10 cellular contexts compared by ENCODE assay signal in the genomic region with DNA sequence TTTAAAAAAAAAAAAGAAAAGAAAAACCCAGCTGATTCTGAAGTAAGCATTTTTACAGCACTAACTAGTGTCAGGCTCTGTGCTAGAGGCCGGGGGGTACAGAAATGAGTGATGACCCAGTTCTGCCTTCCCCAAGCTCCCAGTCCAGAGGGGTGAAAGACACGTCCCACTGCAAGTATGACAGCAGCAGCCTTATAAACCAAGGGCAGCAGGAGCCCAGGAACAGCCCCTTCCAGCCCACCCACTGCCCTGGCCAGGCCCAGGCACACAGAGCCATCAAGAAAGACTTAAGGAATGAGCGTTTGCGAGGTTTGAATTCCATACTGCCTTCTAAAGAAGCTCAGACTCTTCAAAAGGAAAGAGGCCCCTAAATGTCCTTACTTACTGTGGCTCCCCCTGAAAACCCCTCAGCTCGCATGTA. TPM values are rescaled to one million over a fixed set of nuclear protein-coding genes. Genes with fewer than 3 reads are reported as not detected.
DNase-seq lines count a peak whose midpoint lies in the region; ATAC-seq and TF ChIP-seq lines count a peak whose summit lies in the region.
"Had no signal": no experiment of that assay in that cellular context is flagged by ENCODE, and none has a peak within 500 bp of the region (broad histone marks: within the 10 kb centered on the region; RNA-seq: fewer than 3 reads in every experiment).

No MANE protein-coding gene starts in this region.

- H3K9me3 Mint-ChIP-seq in activated CD8-positive, alpha-beta T cell treated with anti-CD3 and anti-CD28 coated beads for 36 hours = peaks cover 2% of the 10 kb centered on the region
- H3K9me3 Mint-ChIP-seq in activated CD8-positive, alpha-beta T cell treated with anti-CD3 and anti-CD28 coated beads, Interleukin-2, amount 10 ng/mL, durations not matched to agents 7 days and 5 days (ENCODE audit: insufficient read depth) = no peaks in the 10 kb centered on the region
- no peaks in the 10 kb centered on the region for H3K9me3 Mint-ChIP-seq in Caco-2 (ENCODE audit: unreplicated experiment)
- H3K9me3 Mint-ChIP-seq: activated T-helper 2 cell treated with anti-CD3 and anti-CD28 coated beads, Interferon-gamma antibody, Interleukin-2, Interleukin-4, amounts not matched to agents 10 μg/mL and 5 μg/mL and 100 μg/mL, durations not matched to agents 14 hours and 24 hours and 36 hours had no signal

- intact Hi-C loops in activated CD8-positive, alpha-beta T cell treated with anti-CD3 and anti-CD28 coated beads for 36 hours (cut with micrococcal nuclease) = no loop called here
- intact Hi-C loops in spleen (cut with DNase I; ENCODE audit: low total_unique reads) = no loop called here
- intact Hi-C loops in Caco-2 (cut with micrococcal nuclease; ENCODE audit: unreplicated experiment) = no loop called here

- BruUV-seq in Caco-2 (replicated peaks; lab: Mats Ljungman, UMichigan) = no TSS peak

- no peaks in the 10 kb centered on the region for H3K27me3 Mint-ChIP-seq in activated CD8-positive, alpha-beta T cell treated with anti-CD3 and anti-CD28 coated beads for 36 hours
- no peaks in the 10 kb centered on the region for H3K27me3 Mint-ChIP-seq in activated CD8-positive, alpha-beta T cell treated with anti-CD3 and anti-CD28 coated beads, Interleukin-2, amount 10 ng/mL, durations not matched to agents 7 days and 5 days (ENCODE audit: low read depth)
- H3K27me3 Mint-ChIP-seq in Caco-2 (ENCODE audit: insufficient read depth, unreplicated experiment) = peaks cover 5% of the 10 kb centered on the region

- H3K27me3 ChIP-seq in spleen (replicated peaks in 1 of 7) (no peaks in the 10 kb centered on the region), Caco-2 (replicated peaks; ENCODE audit: control insufficient read depth, insufficient read depth, low read length) (no peaks in the 10 kb centered on the region)

- H3K27ac Mint-ChIP-seq in activated CD8-positive, alpha-beta T cell treated with anti-CD3 and anti-CD28 coated beads for 36 hours = peak overlapping the region; percentile 69
- no peak overlapping the region for H3K27ac Mint-ChIP-seq in activated CD8-positive, alpha-beta T cell treated with anti-CD3 and anti-CD28 coated beads, Interleukin-2, amount 10 ng/mL, durations not matched to agents 7 days and 5 days
- no peak overlapping the region for H3K27ac Mint-ChIP-seq in Caco-2 (ENCODE audit: unreplicated experiment)
- H3K27ac Mint-ChIP-seq: activated T-helper 2 cell treated with anti-CD3 and anti-CD28 coated beads, Interferon-gamma antibody, Interleukin-2, Interleukin-4, amounts not matched to agents 10 μg/mL and 5 μg/mL and 100 μg/mL, durations not matched to agents 14 hours and 24 hours and 36 hours had no signal

- H3K36me3 ChIP-seq in spleen = no peaks in the 10 kb centered on the region
- H3K36me3 ChIP-seq in Caco-2 (ENCODE audit: control insufficient read depth, insufficient read depth, low read length) = no peaks in the 10 kb centered on the region

- ATAC-seq in activated CD8-positive, alpha-beta T cell treated with anti-CD3 and anti-CD28 coated beads for 36 hours = peak; percentile 69
- no peak for ATAC-seq in activated CD8-positive, alpha-beta T cell treated with anti-CD3 and anti-CD28 coated beads, Interleukin-2, amount 10 ng/mL, durations not matched to agents 7 days and 5 days
- no peak for ATAC-seq in HG02571 (IDR thresholded peaks at IDR 0.05; ENCODE audit: unreplicated experiment)

- WGBS in spleen, 5 donors = 66 to 79% (median 75%) methylated on average over 5 of the region's 5 CpGs

- no peak for TF ChIP-seq POLR2A in spleen (IDR thresholded peaks at IDR 0.05)

- peaks cover 53% of the 10 kb centered on the region for H3K4me1 Mint-ChIP-seq in activated CD8-positive, alpha-beta T cell treated with anti-CD3 and anti-CD28 coated beads for 36 hours (ENCODE audit: low read depth)
- peaks cover 20% of the 10 kb centered on the region for H3K4me1 Mint-ChIP-seq in activated CD8-positive, alpha-beta T cell treated with anti-CD3 and anti-CD28 coated beads, Interleukin-2, amount 10 ng/mL, durations not matched to agents 7 days and 5 days (ENCODE audit: low read depth)
- no peaks in the 10 kb centered on the region for H3K4me1 Mint-ChIP-seq in Caco-2 (ENCODE audit: low read depth, unreplicated experiment)

- CTCF ChIA-PET in activated CD8-positive, alpha-beta T cell treated with anti-CD3 and anti-CD28 coated beads for 36 hours (lab: Charles Lee) = interaction anchor here (0.8 to 3.4 kb wide), 10 partner anchors 9 to 209 kb away, joined by 3 to 21 read pairs (median 4); no protein-coding TSS in a partner anchor
- CTCF ChIA-PET in activated CD8-positive, alpha-beta T cell treated with anti-CD3 and anti-CD28 coated beads, Interleukin-2, amount 10 ng/mL, durations not matched to agents 7 days and 5 days (lab: Charles Lee) = interaction anchor here (0.9 to 4.2 kb wide), 9 partner anchors 9 to 181 kb away, joined by 3 to 13 read pairs (median 3); no protein-coding TSS in a partner anchor
- CTCF ChIA-PET in Caco-2 (lab: Charles Lee) = no interaction called here

- peak overlapping the region; percentile 15 to 74 (median 67) for H3K27ac ChIP-seq in spleen

- TF ChIP-seq CTCF in activated CD8-positive, alpha-beta T cell treated with anti-CD3 and anti-CD28 coated beads for 36 hours (IDR thresholded peaks at IDR 0.05) = no peak
- TF ChIP-seq CTCF in spleen (IDR thresholded peaks at IDR 0.05 in 8 of 11, conservative IDR thresholded peaks at IDR 0.05 in 3 of 11) = no peak
- no peak for TF ChIP-seq CTCF in Caco-2 (IDR thresholded peaks at IDR 0.05; ENCODE audit: insufficient read depth in 1 of 2, low read depth in 1 of 2, low read length in 1 of 2, severe bottlenecking in 1 of 2, unreplicated experiment in 1 of 2)

- POLR2A ChIA-PET in activated CD8-positive, alpha-beta T cell treated with anti-CD3 and anti-CD28 coated beads for 36 hours (lab: Charles Lee) = interaction anchor here (0.6 to 3.7 kb wide), 6 partner anchors 10 to 26 kb away, joined by 3 to 29 read pairs (median 4); partner anchors contain the start of gene TRERF1
- POLR2A ChIA-PET in activated CD8-positive, alpha-beta T cell treated with anti-CD3 and anti-CD28 coated beads, Interleukin-2, amount 10 ng/mL, durations not matched to agents 7 days and 5 days (lab: Charles Lee) = interaction anchor here (0.7 to 0.8 kb wide), 2 partner anchors 9 to 82 kb away, joined by 3 to 4 read pairs; no protein-coding TSS in a partner anchor
- POLR2A ChIA-PET in Caco-2 (lab: Charles Lee) = no interaction called here

- H3K4me1 ChIP-seq in spleen (peaks cover 12 to 89% (median 36%) of the 10 kb centered on the region in 6 donors), Caco-2 (no peaks in the 10 kb centered on the region)

- H3K9me3 ChIP-seq in iPS-18c (ENCODE audit: control insufficient read depth, insufficient read depth, low read length) (no peaks in the 10 kb centered on the region), spleen (no peaks in the 10 kb centered on the region), Caco-2 (no peaks in the 10 kb centered on the region)

- DNase-seq in activated CD8-positive, alpha-beta T cell treated with anti-CD3 and anti-CD28 coated beads for 36 hours = peak; percentile 41
- DNase-seq in activated CD8-positive, alpha-beta T cell treated with anti-CD3 and anti-CD28 coated beads, Interleukin-2, amount 10 ng/mL, durations not matched to agents 7 days and 5 days = no peak
- peak; percentile 53 for DNase-seq in activated CD8-positive, alpha-beta memory T cell treated with anti-CD3 and anti-CD28 coated beads, Interleukin-2, amount 50 U/mL, for 48 hours
- DNase-seq in spleen (no peak), Caco-2 (no peak)
- no peak for DNase-seq in central memory CD4-positive, alpha-beta T cell
- DNase-seq: NCI-H187 treated with DMSO at 0.1 percent for 48 hours had no signal

- no peak overlapping the region for H3K4me3 Mint-ChIP-seq in activated CD8-positive, alpha-beta T cell treated with anti-CD3 and anti-CD28 coated beads for 36 hours
- no peak overlapping the region for H3K4me3 Mint-ChIP-seq in activated CD8-positive, alpha-beta T cell treated with anti-CD3 and anti-CD28 coated beads, Interleukin-2, amount 10 ng/mL, durations not matched to agents 7 days and 5 days
- no peak overlapping the region for H3K4me3 Mint-ChIP-seq in Caco-2 (ENCODE audit: unreplicated experiment)

- H3K36me3 Mint-ChIP-seq in activated CD8-positive, alpha-beta T cell treated with anti-CD3 and anti-CD28 coated beads for 36 hours (ENCODE audit: low read depth) = peaks cover 6% of the 10 kb centered on the region
- H3K36me3 Mint-ChIP-seq in activated CD8-positive, alpha-beta T cell treated with anti-CD3 and anti-CD28 coated beads, Interleukin-2, amount 10 ng/mL, durations not matched to agents 7 days and 5 days (ENCODE audit: low read depth) = peaks cover 26% of the 10 kb centered on the region
- no peaks in the 10 kb centered on the region for H3K36me3 Mint-ChIP-seq in Caco-2 (ENCODE audit: insufficient read depth, unreplicated experiment)

- H3K4me3 ChIP-seq in iPS-18c (ENCODE audit: insufficient read depth, low read depth, low read length) (peak overlapping the region; percentile 22; the same call in 1 of the 2 replicates), spleen (no peak overlapping the region), Caco-2 (ENCODE audit: low read depth, low read length) (no peak overlapping the region)

RNA-seq across cellular contexts. Expression of gene TRERF1, which starts 10.1 kb away (rescaled TPM):
- total RNA-seq in activated CD8-positive, alpha-beta T cell treated with anti-CD3 and anti-CD28 coated beads for 36 hours = 1 to 10 TPM; 6.5 to 6.9 TPM
- total RNA-seq in activated CD8-positive, alpha-beta T cell treated with anti-CD3 and anti-CD28 coated beads, Interleukin-2, amount 10 ng/mL, durations not matched to agents 7 days and 5 days = 10 to 100 TPM; 11.3 to 11.8 TPM
- total RNA-seq in spleen = 10 to 100 TPM in 6 of 7 donors, 1 to 10 TPM in 1; 8.4 to 16.9 (median 14.3) TPM
- polyA plus RNA-seq in spleen = 1 to 10 TPM; 1.5 to 3.0 (median 2.0) TPM
- total RNA-seq in Caco-2 (2022) = 0.39 and 0.49 TPM in 2 replicates

Comparison
In these comparisons a context has a peak if more than half of its experiments do, and no peak if none do; other contexts are left out.
1. DNase-seq: peak in activated CD8-positive, alpha-beta T cell treated with anti-CD3 and anti-CD28 coated beads for 36 hours (single experiment) and activated CD8-positive, alpha-beta memory T cell treated with anti-CD3 and anti-CD28 coated beads, Interleukin-2, amount 50 U/mL, for 48 hours (single experiment); none in activated CD8-positive, alpha-beta T cell treated with anti-CD3 and anti-CD28 coated beads, Interleukin-2, amount 10 ng/mL, durations not matched to agents 7 days and 5 days (single experiment), spleen (single experiment), central memory CD4-positive, alpha-beta T cell (single experiment) and Caco-2 (0 of 2).